In genomic region chr6:137811912-137812553, GRCh38 we compare ENCODE assay signal across 9 cellular contexts. TPM values are rescaled to one million over a fixed set of nuclear protein-coding genes. Genes with fewer than 3 reads are reported as not detected.
A peak's percentile ranks its signal among the peaks of the same experiment; 100 is the strongest.
DNase-seq lines count a peak whose midpoint lies in the region; ATAC-seq and TF ChIP-seq lines count a peak whose summit lies in the region.
"Had no signal": no experiment of that assay in that cellular context is flagged by ENCODE, and none has a peak within 500 bp of the region (broad histone marks: within the 10 kb centered on the region; RNA-seq: fewer than 3 reads in every experiment).

No MANE protein-coding gene starts in this region.

- ATAC-seq in PC-3, result no peak
- no peak for ATAC-seq in stimulated activated naive CD8-positive, alpha-beta T cell treated with anti-CD3 and anti-CD28 coated beads, Interleukin-15, amount 100 ng/mL, for 72 hours

- H3F3A ChIP-seq in PC-3 (ENCODE audit: low read length, unreplicated experiment), result no peaks in the 10 kb centered on the region

- peak overlapping the region; percentile 62 for H2AFZ ChIP-seq in PC-3 (ENCODE audit: low read length)

- H3K27me3 ChIP-seq in PC-3 (ENCODE audit: low read length), result no peaks in the 10 kb centered on the region

- peaks cover 34% of the 10 kb centered on the region for H3K4me1 ChIP-seq in PC-3 (ENCODE audit: insufficient read depth, low read length)

- no TSS peak for BruUV-seq in PC-3 (replicated peaks; lab: Mats Ljungman, UMichigan)

- H3K4me3 Mint-ChIP-seq in activated CD4-positive, alpha-beta T cell treated with anti-CD3 and anti-CD28 coated beads, Interleukin-2, amount 10 ng/mL, durations not matched to agents 7 days and 5 days, result peak overlapping the region; percentile 20
- H3K4me3 Mint-ChIP-seq in stimulated activated naive CD8-positive, alpha-beta T cell treated with anti-CD3 and anti-CD28 coated beads, Interleukin-15, amount 100 ng/mL, for 72 hours, result peak overlapping the region; percentile 56 to 78

- peaks cover 44% of the 10 kb centered on the region for H3K4me1 Mint-ChIP-seq in activated CD4-positive, alpha-beta T cell treated with anti-CD3 and anti-CD28 coated beads, Interleukin-2, amount 10 ng/mL, durations not matched to agents 7 days and 5 days
- H3K4me1 Mint-ChIP-seq in stimulated activated naive CD8-positive, alpha-beta T cell treated with anti-CD3 and anti-CD28 coated beads, Interleukin-15, amount 100 ng/mL, for 72 hours, result peaks cover 82% of the 10 kb centered on the region

- POLR2A ChIA-PET in activated CD4-positive, alpha-beta T cell treated with anti-CD3 and anti-CD28 coated beads, Interleukin-2, amount 10 ng/mL, durations not matched to agents 7 days and 5 days (lab: Charles Lee), result interaction anchor here (0.6 to 1.1 kb wide), 2 partner anchors 56 to 70 kb away, joined by 4 to 5 read pairs; no protein-coding TSS in a partner anchor
- POLR2A ChIA-PET in PC-3 (lab: Charles Lee; ENCODE audit: unreplicated experiment), result no interaction called here

- CTCF ChIA-PET in activated CD4-positive, alpha-beta T cell treated with anti-CD3 and anti-CD28 coated beads, Interleukin-2, amount 10 ng/mL, durations not matched to agents 7 days and 5 days (lab: Charles Lee), result interaction anchor here (0.8 to 3.5 kb wide), 10 partner anchors 10 to 113 kb away, joined by 3 to 26 read pairs (median 6); partner anchors contain the start of gene TNFAIP3
- CTCF ChIA-PET in PC-3 (lab: Charles Lee), result no interaction called here

- no peak for TF ChIP-seq CTCF in PC-3 (conservative IDR thresholded peaks at IDR 0.05; ENCODE audit: low read depth, low read length)

- intact Hi-C loops in PC-3 (cut with micrococcal nuclease), result no loop called here

- no peaks in the 10 kb centered on the region for H3K36me3 ChIP-seq in PC-3 (ENCODE audit: low read depth, low read length)

- no peaks in the 10 kb centered on the region for H3K9me2 ChIP-seq in PC-3 (replicated peaks; ENCODE audit: low read length)
- H3K9me2 ChIP-seq: SK-N-SH had no signal

- H3K4me2 ChIP-seq in PC-3 (ENCODE audit: low read length), result peak overlapping the region; percentile 51

- no peaks in the 10 kb centered on the region for H3K27me3 Mint-ChIP-seq in activated CD4-positive, alpha-beta T cell treated with anti-CD3 and anti-CD28 coated beads, Interleukin-2, amount 10 ng/mL, durations not matched to agents 7 days and 5 days
- H3K27me3 Mint-ChIP-seq in stimulated activated naive CD8-positive, alpha-beta T cell treated with anti-CD3 and anti-CD28 coated beads, Interleukin-15, amount 100 ng/mL, for 72 hours, result no peaks in the 10 kb centered on the region

- peak overlapping the region; percentile 55 for H3K27ac ChIP-seq in PC-3 (ENCODE audit: low read length)
- H3K27ac ChIP-seq in epithelial cell of prostate, result peak overlapping the region; percentile 91

- peaks cover 9% of the 10 kb centered on the region for H3K36me3 Mint-ChIP-seq in activated CD4-positive, alpha-beta T cell treated with anti-CD3 and anti-CD28 coated beads, Interleukin-2, amount 10 ng/mL, durations not matched to agents 7 days and 5 days (ENCODE audit: low read depth)

- H3K4me3 ChIP-seq in PC-3 (ENCODE audit: low read length), result peak overlapping the region; percentile 29; the same call in 1 of the 2 replicates

- peak overlapping the region; percentile 26 for H3K9ac ChIP-seq in PC-3 (ENCODE audit: low read length)
- H3K9ac ChIP-seq: SK-N-SH had no signal

- peaks cover 7% of the 10 kb centered on the region for H3K9me3 Mint-ChIP-seq in activated CD4-positive, alpha-beta T cell treated with anti-CD3 and anti-CD28 coated beads, Interleukin-2, amount 10 ng/mL, durations not matched to agents 7 days and 5 days
- peaks cover 5% of the 10 kb centered on the region in 2 donors for H3K9me3 Mint-ChIP-seq in stimulated activated naive CD8-positive, alpha-beta T cell treated with anti-CD3 and anti-CD28 coated beads, Interleukin-15, amount 100 ng/mL, for 72 hours

- no peaks in the 10 kb centered on the region for H3K79me2 ChIP-seq in PC-3 (ENCODE audit: low read length)

- no peaks in the 10 kb centered on the region for H4K20me1 ChIP-seq in PC-3 (ENCODE audit: low read length)

- H3K9me3 ChIP-seq in PC-3 (ENCODE audit: low read length), result no peaks in the 10 kb centered on the region
- H3K9me3 ChIP-seq: SK-N-SH had no signal

- peak overlapping the region; percentile 85 for H3K27ac Mint-ChIP-seq in activated CD4-positive, alpha-beta T cell treated with anti-CD3 and anti-CD28 coated beads, Interleukin-2, amount 10 ng/mL, durations not matched to agents 7 days and 5 days
- peak overlapping the region; percentile 82 to 95 for H3K27ac Mint-ChIP-seq in stimulated activated naive CD8-positive, alpha-beta T cell treated with anti-CD3 and anti-CD28 coated beads, Interleukin-15, amount 100 ng/mL, for 72 hours

- DNase-seq in activated CD4-positive, alpha-beta T cell treated with anti-CD3 and anti-CD28 coated beads, Interleukin-2, amount 10 ng/mL, durations not matched to agents 7 days and 5 days, result no peak
- DNase-seq in activated CD4-positive, alpha-beta T cell treated with anti-CD3 and anti-CD28 coated beads, Interleukin-2, amount 50 U/mL, for 1 hour, result no peak
- DNase-seq in PC-3 (no peak), epithelial cell of prostate (ENCODE audit: low read depth, low spot score) (no peak), H4 (ENCODE audit: low spot score) (no peak), nucleus accumbens (lab: John Stamatoyannopoulos, UW) (no peak)
- no peak for DNase-seq in stimulated activated naive CD8-positive, alpha-beta T cell treated with anti-CD3 and anti-CD28 coated beads, Interleukin-15, amount 100 ng/mL, for 72 hours
- DNase-seq in stimulated activated CD4-positive, alpha-beta T cell treated with anti-CD3 and anti-CD28 coated beads, Interleukin-4, amount 100 ng/mL, for 1 hour, result no peak
- DNase-seq: SK-N-SH had no signal

RNA-seq across cellular contexts. Expression of gene TNFAIP3, which starts 55.0 kb away (rescaled TPM):
- 10 to 100 TPM; 41.8 to 43.9 TPM for total RNA-seq in activated CD4-positive, alpha-beta T cell treated with anti-CD3 and anti-CD28 coated beads, Interleukin-2, amount 10 ng/mL, durations not matched to agents 7 days and 5 days
- 21.9 TPM in 2 replicates for total RNA-seq in PC-3 (2014; rRNA removed)
- total RNA-seq in H4 (2014; rRNA removed; shearing (Covaris generic)), result 0.41 and 0.45 TPM in 2 replicates

Comparison
In these comparisons a context has a peak if more than half of its experiments do, and no peak if none do; other contexts are left out.
1. RNA of gene TNFAIP3, which starts 55.0 kb away (total RNA-seq): 41.8 to 43.9 TPM in activated CD4-positive, alpha-beta T cell treated with anti-CD3 and anti-CD28 coated beads, Interleukin-2, amount 10 ng/mL, durations not matched to agents 7 days and 5 days and 21.9 TPM in PC-3; 0.41 to 0.45 TPM in H4; every median in the first group is over 10 times any median in the second.